ENCODE assay signal across 14 cellular contexts in genomic region chr21:45351526-45352275, GRCh38. TPM values are rescaled to one million over a fixed set of nuclear protein-coding genes. Genes with fewer than 3 reads are reported as not detected.
A peak's percentile ranks its signal among the peaks of the same experiment; 100 is the strongest.
DNase-seq lines count a peak whose midpoint lies in the region; ATAC-seq and TF ChIP-seq lines count a peak whose summit lies in the region.
"Had no signal": no experiment of that assay in that cellular context is flagged by ENCODE, and none has a peak within 500 bp of the region (broad histone marks: within the 10 kb centered on the region; RNA-seq: fewer than 3 reads in every experiment).

No MANE protein-coding gene starts in this region.

- ATAC-seq in right cardiac atrium = peak in 1 of 2 donors; percentile 7
- ATAC-seq in Panc1 = no peak
- ATAC-seq: SK-N-SH treated with all-trans-retinoic acid at 6 μM for 48 hours had no signal

- POLR2A ChIA-PET in Panc1 (lab: Charles Lee) = no interaction called here

- no peak for TF ChIP-seq EP300 in stomach (IDR thresholded peaks at IDR 0.05)

- intact Hi-C loops in right cardiac atrium (cut with DNase I) (no loop called here), cardiac septum (cut with DNase I) (no loop called here), Panc1 (cut with micrococcal nuclease; ENCODE audit: unreplicated experiment) (no loop called here), tibial artery (cut with DNase I; ENCODE audit: low total_unique reads) (no loop called here), thyroid gland (cut with DNase I) (no loop called here), stomach (cut with DNase I; ENCODE audit: low total_unique reads) (no loop called here)

- TF ChIP-seq POLR2A in thyroid gland (IDR thresholded peaks at IDR 0.05) (no peak), stomach (IDR thresholded peaks at IDR 0.05) (no peak)

- no peaks in the 10 kb centered on the region for H3K9me3 ChIP-seq in right cardiac atrium (ENCODE audit: control insufficient read depth, low read length)
- H3K9me3 ChIP-seq in Panc1 (ENCODE audit: control insufficient read depth, insufficient read depth, low read depth, low read length) = no peaks in the 10 kb centered on the region
- no peaks in the 10 kb centered on the region for H3K9me3 ChIP-seq in tibial artery
- no peaks in the 10 kb centered on the region for H3K9me3 ChIP-seq in thyroid gland
- H3K9me3 ChIP-seq in stomach = no peaks in the 10 kb centered on the region

- in situ Hi-C loops in Panc1 (cut with HindIII; ENCODE audit: low pct_unique_long_range_greater_than_20kb, low sequenced_read_pairs) = no loop called here

- CTCF ChIA-PET in Panc1 (lab: Charles Lee) = no interaction called here

- no peak for TF ChIP-seq CTCF in Panc1 (IDR thresholded peaks at IDR 0.05)
- no peak for TF ChIP-seq CTCF in tibial artery (IDR thresholded peaks at IDR 0.05)
- no peak for TF ChIP-seq CTCF in thyroid gland (IDR thresholded peaks at IDR 0.05)
- TF ChIP-seq CTCF in stomach (IDR thresholded peaks at IDR 0.05) = no peak

- H3K27ac ChIP-seq in right cardiac atrium (ENCODE audit: low read length) = no peak overlapping the region
- 0 out of 2 replicates have a peak overlapping the region, but pooled peaks have one; percentile 29 for H3K27ac ChIP-seq in Panc1 (ENCODE audit: low read length)
- peak overlapping the region; percentile 0 to 33 for H3K27ac ChIP-seq in tibial artery
- no peak overlapping the region for H3K27ac ChIP-seq in thyroid gland
- H3K27ac ChIP-seq in stomach = peak overlapping the region in 1 of 5 donors; percentile 3

- DNase-seq in right cardiac atrium = peak; percentile 24 to 49 (median 49)
- DNase-seq in cardiac septum (ENCODE audit: low spot score) = no peak
- no peak for DNase-seq in Panc1 (ENCODE audit: low read depth, low spot score)
- peak; percentile 76 for DNase-seq in glomerular visceral epithelial cell (ENCODE audit: extremely low spot score)
- no peak for DNase-seq in tibial artery
- DNase-seq in globus pallidus (ENCODE audit: low spot score) = no peak
- no peak for DNase-seq in thyroid gland
- DNase-seq in stomach = no peak
- DNase-seq: AML-193; CD4-positive, CD25-positive, alpha-beta regulatory T cell; NCI-H187; NCI-H748 treated with DMSO at 0.1 percent for 48 hours; SHP77 treated with DMSO at 0.1 percent for 48 hours had no signal

- H3K36me3 ChIP-seq in Panc1 (ENCODE audit: control insufficient read depth, insufficient read depth, low read length) = no peaks in the 10 kb centered on the region
- no peaks in the 10 kb centered on the region for H3K36me3 ChIP-seq in tibial artery
- H3K36me3 ChIP-seq in thyroid gland = no peaks in the 10 kb centered on the region
- H3K36me3 ChIP-seq in stomach = no peaks in the 10 kb centered on the region

- H3K4me3 ChIP-seq in right cardiac atrium (ENCODE audit: low read length) = no peak overlapping the region
- no peak overlapping the region for H3K4me3 ChIP-seq in Panc1 (ENCODE audit: low read depth in 2 of 2, low read length in 2 of 2)
- no peak overlapping the region for H3K4me3 ChIP-seq in tibial artery
- no peak overlapping the region for H3K4me3 ChIP-seq in thyroid gland (replicated peaks in 1 of 3)
- no peak overlapping the region for H3K4me3 ChIP-seq in stomach

- H3K27me3 ChIP-seq in right cardiac atrium (ENCODE audit: control insufficient read depth, insufficient read depth) = no peaks in the 10 kb centered on the region
- no peaks in the 10 kb centered on the region for H3K27me3 ChIP-seq in Panc1 (ENCODE audit: control insufficient read depth, insufficient read depth, low read length)
- H3K27me3 ChIP-seq in tibial artery = no peaks in the 10 kb centered on the region
- no peaks in the 10 kb centered on the region for H3K27me3 ChIP-seq in thyroid gland
- peaks cover 0 to 24% (median 0%) of the 10 kb centered on the region in 3 donors for H3K27me3 ChIP-seq in stomach

- 83% methylated on average over 12 of the region's 12 CpGs for whole genome bisulfite sequencing in right cardiac atrium
- WGBS in thyroid gland, 2 donors = 76 to 87% methylated on average over 6 to 7 of the region's 12 CpGs
- 83 to 100% (median 86%) methylated on average over 8 to 12 of the region's 12 CpGs for WGBS in stomach, 5 donors

- BruUV-seq in Panc1 (replicated peaks; lab: Mats Ljungman, UMichigan) = no TSS peak

- H3K4me1 ChIP-seq in right cardiac atrium (ENCODE audit: control insufficient read depth, insufficient read depth, low read length) = peaks cover 18% of the 10 kb centered on the region
- H3K4me1 ChIP-seq in Panc1 (ENCODE audit: control insufficient read depth, insufficient read depth, low read length) = peaks cover 16% of the 10 kb centered on the region
- H3K4me1 ChIP-seq in tibial artery = peaks cover 5 to 48% (median 43%) of the 10 kb centered on the region in 4 donors
- peaks cover 0 to 27% of the 10 kb centered on the region in 2 donors for H3K4me1 ChIP-seq in thyroid gland
- H3K4me1 ChIP-seq in stomach = peaks cover 7 to 46% (median 13%) of the 10 kb centered on the region in 4 donors

RNA-seq across cellular contexts. Expression of gene COL18A1, which starts 53.3 kb away (rescaled TPM):
- total RNA-seq in right cardiac atrium (100 to 1,000 TPM in 1 of 4 donors, 10 to 100 TPM in 3; 63.5 to 134 (median 84.6) TPM), cardiac septum (77.0 TPM), Panc1 (2021; ENCODE audit: unreplicated experiment) (676 TPM), thyroid gland (100 to 1,000 TPM; 105 to 264 (median 238) TPM), stomach (100 to 1,000 TPM in 1 of 5 donors, 10 to 100 TPM in 4; 19.8 to 212 (median 34.9) TPM)
- polyA plus RNA-seq in right cardiac atrium (52.3 TPM), stomach (10 to 100 TPM; 20.0 to 34.3 (median 20.7) TPM)
- polyA plus RNA-seq in Panc1 (2012; ENCODE audit: insufficient read length) = 1,186 TPM

Comparison
In these comparisons a context has a peak if more than half of its experiments do, and no peak if none do; other contexts are left out.
1. DNase-seq: peak in right cardiac atrium (3 of 3) and glomerular visceral epithelial cell (single experiment); none in cardiac septum (single experiment), Panc1 (single experiment), tibial artery (0 of 2), globus pallidus (single experiment), thyroid gland (0 of 2) and stomach (single experiment).
2. H3K27ac ChIP-seq: peak in Panc1 (single experiment) and tibial artery (2 of 2); none in right cardiac atrium (single experiment) and thyroid gland (0 of 3).